ENCODE assay signal across 11 cellular contexts in the genomic region with DNA sequence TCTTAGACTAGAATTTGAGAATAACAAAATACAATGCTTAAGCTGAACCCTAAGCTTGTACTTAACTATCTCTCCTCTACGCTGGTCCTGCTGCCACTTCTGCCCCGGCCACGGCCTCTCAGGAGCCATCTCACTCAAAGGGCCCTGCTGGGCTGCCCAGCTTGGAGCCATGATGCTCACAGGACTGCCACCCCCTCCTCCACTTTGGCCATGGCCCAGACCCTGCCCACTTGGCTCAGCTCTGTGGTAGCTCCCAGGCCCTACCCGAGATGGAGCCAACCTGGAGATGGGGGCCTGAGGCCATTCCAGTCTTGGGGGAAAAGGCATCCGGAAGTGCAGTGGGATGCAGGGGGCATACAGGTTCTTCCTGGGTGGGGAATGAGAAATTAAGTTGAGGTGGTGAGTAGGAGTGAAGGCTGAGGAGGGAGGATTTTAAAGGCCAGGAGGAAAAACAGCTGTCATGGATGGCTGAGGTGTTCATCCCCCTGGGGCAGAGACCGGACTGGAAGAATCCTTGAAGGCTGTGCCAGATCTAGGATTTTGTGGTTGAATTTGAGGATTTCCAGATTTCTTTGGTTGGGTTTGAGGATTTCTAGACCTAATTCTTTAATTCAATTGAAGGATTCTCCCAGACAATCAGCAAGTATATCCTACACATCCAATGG. TPM values are rescaled to one million over a fixed set of nuclear protein-coding genes. Genes with fewer than 3 reads are reported as not detected.
DNase-seq lines count a peak whose midpoint lies in the region; ATAC-seq, FAIRE-seq and TF ChIP-seq lines count a peak whose summit lies in the region.
"Had no signal": no experiment of that assay in that cellular context is flagged by ENCODE, and none has a peak within 500 bp of the region (broad histone marks: within the 10 kb centered on the region; RNA-seq: fewer than 3 reads in every experiment).

No MANE protein-coding gene starts in this region.

- H3K4me1 ChIP-seq in OCI-LY3 (ENCODE audit: low read length) (peaks cover 82% of the 10 kb centered on the region), esophagus squamous epithelium (no peaks in the 10 kb centered on the region)

- H3K4me3 ChIP-seq in OCI-LY3 (ENCODE audit: low read length) = peak overlapping the region; percentile 91
- peak overlapping the region in 3 of 4 donors; percentile 5 to 45 (median 32) for H3K4me3 ChIP-seq in esophagus squamous epithelium

- H3K27ac ChIP-seq in OCI-LY3 (ENCODE audit: low read length) = peak overlapping the region; percentile 93
- H3K27ac ChIP-seq in esophagus squamous epithelium = peak overlapping the region in 3 of 4 donors; percentile 14 to 66 (median 41)

- no peak for TF ChIP-seq POLR2A in esophagus squamous epithelium (IDR thresholded peaks at IDR 0.05)

- DNase-seq in activated CD4-positive, alpha-beta T cell treated with anti-CD3 and anti-CD28 coated beads, Interleukin-2, amount 10 ng/mL, durations not matched to agents 7 days and 5 days = no peak
- DNase-seq in activated CD4-positive, alpha-beta T cell treated with anti-CD3 and anti-CD28 coated beads for 48 hours = no peak
- DNase-seq in esophagus squamous epithelium (lab: John Stamatoyannopoulos, UW) (no peak), HTR-8/SVneo (ENCODE audit: insufficient read length, low spot score) (no peak), D341Med (ENCODE audit: low spot score) (no peak)
- peak; percentile 28 for DNase-seq in stimulated activated naive CD8-positive, alpha-beta T cell treated with anti-CD3 and anti-CD28 coated beads, Interleukin-15, Interleukin-2, amounts not matched to agents 100 U/mL and 50 U/mL, for 24 hours
- DNase-seq: ACHN, NCI-H1417, T1000 had no signal

- WGBS in esophagus squamous epithelium, 2 donors = 72 to 74% methylated on average over 3 to 5 of the region's 6 CpGs

- H2AFZ ChIP-seq in OCI-LY3 (ENCODE audit: low read depth, low read length) = no peak overlapping the region

- no peak for TF ChIP-seq CTCF in OCI-LY3 (IDR thresholded peaks at IDR 0.05; ENCODE audit: low read depth, low read length)
- no peak for TF ChIP-seq CTCF in esophagus squamous epithelium (IDR thresholded peaks at IDR 0.05)

- H3K9me3 Mint-ChIP-seq in activated CD4-positive, alpha-beta T cell treated with anti-CD3 and anti-CD28 coated beads, Interleukin-2, amount 10 ng/mL, durations not matched to agents 7 days and 5 days = no peaks in the 10 kb centered on the region

- no peak for FAIRE-seq in HTR-8/SVneo (lab: Jason Lieb, UNC)

- peaks cover 59% of the 10 kb centered on the region for H3K4me1 Mint-ChIP-seq in activated CD4-positive, alpha-beta T cell treated with anti-CD3 and anti-CD28 coated beads, Interleukin-2, amount 10 ng/mL, durations not matched to agents 7 days and 5 days

- peaks cover 35% of the 10 kb centered on the region for H4K20me1 ChIP-seq in OCI-LY3 (ENCODE audit: insufficient read depth, low read length)

- CTCF ChIA-PET in activated CD4-positive, alpha-beta T cell treated with anti-CD3 and anti-CD28 coated beads, Interleukin-2, amount 10 ng/mL, durations not matched to agents 7 days and 5 days (lab: Charles Lee) = interaction anchor here (0.9 to 2.8 kb wide), 8 partner anchors 8 to 153 kb away, joined by 3 to 13 read pairs (median 7); no protein-coding TSS in a partner anchor

- H3K36me3 ChIP-seq in OCI-LY3 (replicated peaks; ENCODE audit: low read depth, low read length) = peaks cover 35% of the 10 kb centered on the region
- H3K36me3 ChIP-seq in esophagus squamous epithelium = no peaks in the 10 kb centered on the region

- peak overlapping the region; percentile 98 for H3K9ac ChIP-seq in OCI-LY3 (ENCODE audit: low read length)

- no peak for ATAC-seq in stimulated activated naive CD8-positive, alpha-beta T cell treated with anti-CD3 and anti-CD28 coated beads, Interleukin-15, Interleukin-2, amounts not matched to agents 100 U/mL and 50 U/mL, for 24 hours
- no peak for ATAC-seq in HG03139 (IDR thresholded peaks at IDR 0.05; ENCODE audit: unreplicated experiment)

- peak overlapping the region; percentile 92 for H3K27ac Mint-ChIP-seq in activated CD4-positive, alpha-beta T cell treated with anti-CD3 and anti-CD28 coated beads, Interleukin-2, amount 10 ng/mL, durations not matched to agents 7 days and 5 days

- H3K9me3 ChIP-seq in OCI-LY3 (ENCODE audit: insufficient read depth, low read length) = no peaks in the 10 kb centered on the region
- H3K9me3 ChIP-seq in esophagus squamous epithelium = no peaks in the 10 kb centered on the region

- intact Hi-C loops in esophagus squamous epithelium (cut with DNase I) = no loop called here

- peaks cover 61% of the 10 kb centered on the region for H3K36me3 Mint-ChIP-seq in activated CD4-positive, alpha-beta T cell treated with anti-CD3 and anti-CD28 coated beads, Interleukin-2, amount 10 ng/mL, durations not matched to agents 7 days and 5 days (ENCODE audit: low read depth)

- H3K27me3 ChIP-seq in OCI-LY3 (ENCODE audit: low read depth, low read length) (no peaks in the 10 kb centered on the region), esophagus squamous epithelium (no peaks in the 10 kb centered on the region)

- no peaks in the 10 kb centered on the region for H3K27me3 Mint-ChIP-seq in activated CD4-positive, alpha-beta T cell treated with anti-CD3 and anti-CD28 coated beads, Interleukin-2, amount 10 ng/mL, durations not matched to agents 7 days and 5 days

- H3K4me2 ChIP-seq in OCI-LY3 (ENCODE audit: low read length) = peak overlapping the region; percentile 77

- H3K4me3 Mint-ChIP-seq in activated CD4-positive, alpha-beta T cell treated with anti-CD3 and anti-CD28 coated beads, Interleukin-2, amount 10 ng/mL, durations not matched to agents 7 days and 5 days = peak overlapping the region; percentile 97

- H3K79me2 ChIP-seq in OCI-LY3 (ENCODE audit: low read length) = peaks cover 75% of the 10 kb centered on the region

- POLR2A ChIA-PET in activated CD4-positive, alpha-beta T cell treated with anti-CD3 and anti-CD28 coated beads, Interleukin-2, amount 10 ng/mL, durations not matched to agents 7 days and 5 days (lab: Charles Lee) = interaction anchor here (1.0 to 1.7 kb wide), 4 partner anchors 9 to 151 kb away, joined by 3 to 7 read pairs (median 4); no protein-coding TSS in a partner anchor

RNA-seq across cellular contexts. Expression of a gene that starts 0.8 kb away (rescaled TPM):
- 100 to 1,000 TPM; 254 to 264 TPM for total RNA-seq in activated CD4-positive, alpha-beta T cell treated with anti-CD3 and anti-CD28 coated beads, Interleukin-2, amount 10 ng/mL, durations not matched to agents 7 days and 5 days
- total RNA-seq in esophagus squamous epithelium = 1 to 10 TPM; 2.5 to 9.3 (median 4.0) TPM

RNA-seq across cellular contexts. Expression of a gene that starts 41.8 kb away (rescaled TPM):
- 1 to 10 TPM; 1.1 to 1.3 TPM for total RNA-seq in activated CD4-positive, alpha-beta T cell treated with anti-CD3 and anti-CD28 coated beads, Interleukin-2, amount 10 ng/mL, durations not matched to agents 7 days and 5 days
- total RNA-seq in esophagus squamous epithelium = 1 to 10 TPM in 2 of 4 donors, under 1 TPM in 1, not detected in 1; 0.88 to 5.7 (median 3.6) TPM

Comparison
In these comparisons a context has a peak if more than half of its experiments do, and no peak if none do; other contexts are left out.
1. RNA of a gene that starts 0.8 kb away (total RNA-seq): 254 to 264 TPM in activated CD4-positive, alpha-beta T cell treated with anti-CD3 and anti-CD28 coated beads, Interleukin-2, amount 10 ng/mL, durations not matched to agents 7 days and 5 days; 2.5 to 9.3 TPM in esophagus squamous epithelium; every median in the first group is over 10 times any median in the second.